Comparison of ENCODE assay signal across 1 cellular context in genomic region chr11:69121621-69122336, GRCh38.
TF ChIP-seq lines count a peak whose summit lies in the region.

No MANE protein-coding gene starts in this region.

TF ChIP-seq in SK-N-SH treated with all-trans-retinoic acid at 6 μM for 48 hours, 23 proteins besides CTCF, POLR2A, EP300 and RAD21 (continued from another document):
- TF ChIP-seq TSHZ2 (CRISPR knock-in tag; IDR thresholded peaks at IDR 0.05) (no peak), ZFP3 (CRISPR knock-in tag; IDR thresholded peaks at IDR 0.05) (no peak)
